Comparison of ENCODE assay signal across 2 cellular contexts in the genomic region with DNA sequence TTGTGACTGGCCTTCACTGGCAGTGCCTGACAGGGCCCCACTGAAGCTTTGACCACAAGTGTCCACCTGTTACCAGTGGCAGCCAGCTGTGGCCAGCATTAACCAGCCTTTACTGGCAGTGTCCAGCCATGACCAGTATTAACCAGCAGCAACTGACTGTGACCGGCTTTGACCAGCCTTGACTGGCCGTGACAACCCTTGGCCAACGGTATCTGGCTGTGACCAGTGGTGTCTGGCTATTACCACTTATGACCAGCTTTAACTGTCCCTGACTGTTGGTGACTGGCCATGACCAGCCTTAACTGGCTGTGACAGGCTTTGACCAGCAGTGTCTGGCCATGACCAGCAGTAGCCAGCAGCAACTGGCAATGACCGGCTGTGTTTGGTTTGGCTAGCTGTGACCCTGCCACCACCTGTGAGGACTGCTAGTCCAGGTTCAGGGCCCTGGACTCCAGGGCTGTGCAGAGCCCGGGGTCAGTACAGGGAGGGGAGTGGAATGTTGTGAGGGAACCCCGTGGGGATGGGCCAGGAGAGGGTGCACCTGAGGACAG.
TF ChIP-seq lines count a peak whose summit lies in the region.

No MANE protein-coding gene starts in this region.

TF ChIP-seq in GM12878, 131 proteins besides CTCF, POLR2A, EP300 and RAD21:
- TF ChIP-seq SRF (IDR thresholded peaks at IDR 0.05; ENCODE audit: low read depth in 2 of 2, low read length in 2 of 2) (no peak), TCF3 (IDR thresholded peaks at IDR 0.05; ENCODE audit: borderline replicate concordance, insufficient read depth, low read depth, low read length) (peak; percentile 20; the same call in 1 of the 2 replicates)

TF ChIP-seq in liver, 16 proteins besides CTCF, POLR2A, EP300 and RAD21:
- TF ChIP-seq HNF4A (conservative IDR thresholded peaks at IDR 0.05) (peak; percentile 100), FOXA1 (IDR thresholded peaks at IDR 0.05) (peak; percentile 84), EGR1 (IDR thresholded peaks at IDR 0.05; ENCODE audit: low read depth in 2 of 2) (peak; percentile 13 to 74), GABPA (IDR thresholded peaks at IDR 0.05 in 1 of 2, conservative IDR thresholded peaks at IDR 0.05 in 1 of 2) (peak in 1 of 2 donors; percentile 54), RXRA (IDR thresholded peaks at IDR 0.05) (peak; percentile 100), YY1 (IDR thresholded peaks at IDR 0.05) (peak; percentile 70), HNF4G (IDR thresholded peaks at IDR 0.05) (peak; percentile 97), FOXA2 (IDR thresholded peaks at IDR 0.05) (no peak), NR2F2 (IDR thresholded peaks at IDR 0.05) (peak; percentile 99), MAX (IDR thresholded peaks at IDR 0.05) (peak; percentile 96), JUND (IDR thresholded peaks at IDR 0.05) (peak in 1 of 2 donors; percentile 77), TAF1 (conservative IDR thresholded peaks at IDR 0.05) (no peak), SP1 (IDR thresholded peaks at IDR 0.05) (peak; percentile 99)
- TF ChIP-seq, protein P1, sequence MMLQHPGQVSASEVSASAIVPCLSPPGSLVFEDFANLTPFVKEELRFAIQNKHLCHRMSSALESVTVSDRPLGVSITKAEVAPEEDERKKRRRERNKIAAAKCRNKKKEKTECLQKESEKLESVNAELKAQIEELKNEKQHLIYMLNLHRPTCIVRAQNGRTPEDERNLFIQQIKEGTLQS (IDR thresholded peaks at IDR 0.05) = peak; percentile 63
- TF ChIP-seq, protein P2, sequence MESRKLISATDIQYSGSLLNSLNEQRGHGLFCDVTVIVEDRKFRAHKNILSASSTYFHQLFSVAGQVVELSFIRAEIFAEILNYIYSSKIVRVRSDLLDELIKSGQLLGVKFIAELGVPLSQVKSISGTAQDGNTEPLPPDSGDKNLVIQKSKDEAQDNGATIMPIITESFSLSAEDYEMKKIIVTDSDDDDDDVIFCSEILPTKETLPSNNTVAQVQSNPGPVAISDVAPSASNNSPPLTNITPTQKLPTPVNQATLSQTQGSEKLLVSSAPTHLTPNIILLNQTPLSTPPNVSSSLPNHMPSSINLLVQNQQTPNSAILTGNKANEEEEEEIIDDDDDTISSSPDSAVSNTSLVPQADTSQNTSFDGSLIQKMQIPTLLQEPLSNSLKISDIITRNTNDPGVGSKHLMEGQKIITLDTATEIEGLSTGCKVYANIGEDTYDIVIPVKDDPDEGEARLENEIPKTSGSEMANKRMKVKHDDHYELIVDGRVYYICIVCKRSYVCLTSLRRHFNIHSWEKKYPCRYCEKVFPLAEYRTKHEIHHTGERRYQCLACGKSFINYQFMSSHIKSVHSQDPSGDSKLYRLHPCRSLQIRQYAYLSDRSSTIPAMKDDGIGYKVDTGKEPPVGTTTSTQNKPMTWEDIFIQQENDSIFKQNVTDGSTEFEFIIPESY (IDR thresholded peaks at IDR 0.05) = peak; percentile 98
- TF ChIP-seq, protein P3, sequence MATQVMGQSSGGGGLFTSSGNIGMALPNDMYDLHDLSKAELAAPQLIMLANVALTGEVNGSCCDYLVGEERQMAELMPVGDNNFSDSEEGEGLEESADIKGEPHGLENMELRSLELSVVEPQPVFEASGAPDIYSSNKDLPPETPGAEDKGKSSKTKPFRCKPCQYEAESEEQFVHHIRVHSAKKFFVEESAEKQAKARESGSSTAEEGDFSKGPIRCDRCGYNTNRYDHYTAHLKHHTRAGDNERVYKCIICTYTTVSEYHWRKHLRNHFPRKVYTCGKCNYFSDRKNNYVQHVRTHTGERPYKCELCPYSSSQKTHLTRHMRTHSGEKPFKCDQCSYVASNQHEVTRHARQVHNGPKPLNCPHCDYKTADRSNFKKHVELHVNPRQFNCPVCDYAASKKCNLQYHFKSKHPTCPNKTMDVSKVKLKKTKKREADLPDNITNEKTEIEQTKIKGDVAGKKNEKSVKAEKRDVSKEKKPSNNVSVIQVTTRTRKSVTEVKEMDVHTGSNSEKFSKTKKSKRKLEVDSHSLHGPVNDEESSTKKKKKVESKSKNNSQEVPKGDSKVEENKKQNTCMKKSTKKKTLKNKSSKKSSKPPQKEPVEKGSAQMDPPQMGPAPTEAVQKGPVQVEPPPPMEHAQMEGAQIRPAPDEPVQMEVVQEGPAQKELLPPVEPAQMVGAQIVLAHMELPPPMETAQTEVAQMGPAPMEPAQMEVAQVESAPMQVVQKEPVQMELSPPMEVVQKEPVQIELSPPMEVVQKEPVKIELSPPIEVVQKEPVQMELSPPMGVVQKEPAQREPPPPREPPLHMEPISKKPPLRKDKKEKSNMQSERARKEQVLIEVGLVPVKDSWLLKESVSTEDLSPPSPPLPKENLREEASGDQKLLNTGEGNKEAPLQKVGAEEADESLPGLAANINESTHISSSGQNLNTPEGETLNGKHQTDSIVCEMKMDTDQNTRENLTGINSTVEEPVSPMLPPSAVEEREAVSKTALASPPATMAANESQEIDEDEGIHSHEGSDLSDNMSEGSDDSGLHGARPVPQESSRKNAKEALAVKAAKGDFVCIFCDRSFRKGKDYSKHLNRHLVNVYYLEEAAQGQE (IDR thresholded peaks at IDR 0.05) = peak; percentile 91
